In the genomic region with DNA sequence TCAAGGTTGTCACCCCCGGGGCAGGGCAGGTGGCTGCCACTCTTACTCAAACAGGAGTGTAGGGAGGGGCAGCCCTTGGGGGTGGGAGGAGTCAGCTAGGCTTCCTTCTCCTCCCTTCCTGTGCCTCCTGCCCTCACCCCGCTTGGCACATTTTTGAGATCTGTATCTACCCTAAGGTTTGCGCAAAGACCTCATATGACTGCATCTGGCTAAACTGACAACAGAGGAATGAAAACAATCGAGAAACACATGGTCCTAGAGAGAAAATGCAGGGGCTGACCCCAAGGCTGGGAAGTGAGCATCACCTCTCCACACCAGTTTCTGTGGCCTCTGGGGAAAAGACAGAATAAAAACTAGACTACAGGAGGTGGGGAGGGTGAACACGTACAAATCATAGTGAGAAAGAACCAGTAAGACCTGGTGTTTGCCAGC, we compare ENCODE assay signal across 8 cellular contexts. TPM values are rescaled to one million over a fixed set of nuclear protein-coding genes. Genes with fewer than 3 reads are reported as not detected.
DNase-seq lines count a peak whose midpoint lies in the region; ATAC-seq and TF ChIP-seq lines count a peak whose summit lies in the region.

No MANE protein-coding gene starts in this region.

- POLR2A ChIA-PET in PC-9 (lab: Charles Lee; ENCODE audit: unreplicated experiment): no interaction called here

- CTCF ChIA-PET in PC-9 (lab: Charles Lee): no interaction called here

- TF ChIP-seq POLR2A in stomach (IDR thresholded peaks at IDR 0.05): no peak
- no peak for TF ChIP-seq POLR2A in uterus (IDR thresholded peaks at IDR 0.05)

- H3K9me3 ChIP-seq in BLaER1: no peaks in the 10 kb centered on the region
- H3K9me3 ChIP-seq in stomach: no peaks in the 10 kb centered on the region
- H3K9me3 ChIP-seq in PC-9 (ENCODE audit: insufficient read depth, low read depth): no peaks in the 10 kb centered on the region
- H3K9me3 ChIP-seq in lower lobe of right lung: no peaks in the 10 kb centered on the region
- no peaks in the 10 kb centered on the region for H3K9me3 ChIP-seq in uterus

- 14 to 33% (median 28%) methylated on average over 4 to 5 of the region's 5 CpGs for WGBS in stomach, 5 donors

- H3K4me2 ChIP-seq in BLaER1 (peak overlapping the region; percentile 64), PC-9 (no peak overlapping the region)

- H3K27me3 ChIP-seq in BLaER1 (no peaks in the 10 kb centered on the region), stomach (no peaks in the 10 kb centered on the region), PC-9 (ENCODE audit: insufficient read depth, low read depth) (peaks cover 91% of the 10 kb centered on the region), lower lobe of right lung (ENCODE audit: low read depth) (no peaks in the 10 kb centered on the region), uterus (no peaks in the 10 kb centered on the region)

- DNase-seq in T-helper 22 cell (ENCODE audit: low read depth): peak; percentile 43
- DNase-seq in choroid plexus epithelial cell (ENCODE audit: low read depth): peak; percentile 5
- DNase-seq in stomach: peak; percentile 30
- no peak for DNase-seq in PC-9
- DNase-seq in lower lobe of right lung: no peak
- DNase-seq in uterus: no peak

- H3K4me1 ChIP-seq in BLaER1: peaks cover 47% of the 10 kb centered on the region
- H3K4me1 ChIP-seq in stomach: peaks cover 12 to 17% (median 14%) of the 10 kb centered on the region in 4 donors
- H3K4me1 ChIP-seq in PC-9 (replicated peaks; ENCODE audit: insufficient read depth): no peaks in the 10 kb centered on the region
- H3K4me1 ChIP-seq in lower lobe of right lung: peaks cover 14% of the 10 kb centered on the region
- H3K4me1 ChIP-seq in uterus: peaks cover 0 to 4% of the 10 kb centered on the region in 2 donors

- H3K9me2 ChIP-seq in PC-9 (ENCODE audit: insufficient read depth): no peaks in the 10 kb centered on the region

- TF ChIP-seq CTCF in choroid plexus epithelial cell (conservative IDR thresholded peaks at IDR 0.05; ENCODE audit: low read depth, low read length) (no peak), stomach (IDR thresholded peaks at IDR 0.05) (no peak), PC-9 (conservative IDR thresholded peaks at IDR 0.05) (no peak), lower lobe of right lung (IDR thresholded peaks at IDR 0.05) (no peak), uterus (IDR thresholded peaks at IDR 0.05) (no peak)

- H3K9ac ChIP-seq in BLaER1: no peak overlapping the region

- no peaks in the 10 kb centered on the region for H3F3A ChIP-seq in PC-9 (ENCODE audit: insufficient read depth, low read depth)

- H4K20me1 ChIP-seq in BLaER1: no peaks in the 10 kb centered on the region
- no peaks in the 10 kb centered on the region for H4K20me1 ChIP-seq in PC-9 (ENCODE audit: insufficient read depth)

- no peak for TF ChIP-seq EP300 in stomach (IDR thresholded peaks at IDR 0.05)

- H3K27ac ChIP-seq in BLaER1 (no peak overlapping the region), stomach (peak overlapping the region in 1 of 5 donors; percentile 3), PC-9 (no peak overlapping the region), lower lobe of right lung (no peak overlapping the region), uterus (no peak overlapping the region)

- no peaks in the 10 kb centered on the region for H3K79me2 ChIP-seq in PC-9 (ENCODE audit: low read depth)

- ATAC-seq in HG02870 (IDR thresholded peaks at IDR 0.05; ENCODE audit: unreplicated experiment) (peak; percentile 68), lower lobe of right lung (no peak)

- no TSS peak for BruUV-seq in PC-9 (replicated peaks; lab: Mats Ljungman, UMichigan)

- no peak overlapping the region for H3K4me3 ChIP-seq in BLaER1
- no peak overlapping the region for H3K4me3 ChIP-seq in choroid plexus epithelial cell (ENCODE audit: low read depth, low read length)
- H3K4me3 ChIP-seq in stomach: no peak overlapping the region
- no peak overlapping the region for H3K4me3 ChIP-seq in PC-9
- H3K4me3 ChIP-seq in lower lobe of right lung: no peak overlapping the region
- no peak overlapping the region for H3K4me3 ChIP-seq in uterus

- no peaks in the 10 kb centered on the region for H3K36me3 ChIP-seq in BLaER1
- peaks cover 0 to 47% (median 20%) of the 10 kb centered on the region in 4 donors for H3K36me3 ChIP-seq in stomach
- no peaks in the 10 kb centered on the region for H3K36me3 ChIP-seq in PC-9 (ENCODE audit: low read depth)
- H3K36me3 ChIP-seq in lower lobe of right lung: no peaks in the 10 kb centered on the region
- H3K36me3 ChIP-seq in uterus: no peaks in the 10 kb centered on the region

- intact Hi-C loops in stomach (cut with DNase I; ENCODE audit: low total_unique reads) (no loop called here), PC-9 (cut with micrococcal nuclease; ENCODE audit: unreplicated experiment) (loop anchor here (5.0 kb wide), 1 partner anchor 219 kb away; no protein-coding TSS in a partner anchor), lower lobe of right lung (cut with DNase I) (no loop called here), uterus (cut with DNase I; ENCODE audit: low total_unique reads) (loop anchor here (10.0 kb wide), 1 partner anchor 216 kb away; no protein-coding TSS in a partner anchor)

- H2AFZ ChIP-seq in PC-9: no peak overlapping the region

RNA-seq across cellular contexts. Expression of gene IGSF9B, which starts 28.1 kb away (rescaled TPM):
- 10 to 100 TPM in 2 of 5 donors, 1 to 10 TPM in 2, under 1 TPM in 1; 0.58 to 22.3 (median 5.5) TPM for total RNA-seq in stomach
- polyA plus RNA-seq in stomach: 1 to 10 TPM in 1 of 3 donors, under 1 TPM in 1, not detected in 1; 0.44 to 3.1 TPM
- not detected in 2 replicates for total RNA-seq in PC-9 (2021)
- total RNA-seq in lower lobe of right lung: 5.5 TPM
- 100 to 1,000 TPM in 1 of 4 donors, 10 to 100 TPM in 2, 1 to 10 TPM in 1; 6.5 to 106 (median 29.1) TPM for total RNA-seq in uterus

Comparison
In these comparisons a context has a peak if more than half of its experiments do, and no peak if none do; other contexts are left out.
1. DNase-seq: peak in T-helper 22 cell (single experiment), choroid plexus epithelial cell (single experiment) and stomach (single experiment); none in PC-9 (0 of 2), lower lobe of right lung (single experiment) and uterus (0 of 2).
2. intact Hi-C loops: an anchor here in PC-9 (5.0 kb wide) and uterus (10.0 kb wide); none called in stomach and lower lobe of right lung.